Comparison of ENCODE assay signal across 2 cellular contexts in the genomic region with DNA sequence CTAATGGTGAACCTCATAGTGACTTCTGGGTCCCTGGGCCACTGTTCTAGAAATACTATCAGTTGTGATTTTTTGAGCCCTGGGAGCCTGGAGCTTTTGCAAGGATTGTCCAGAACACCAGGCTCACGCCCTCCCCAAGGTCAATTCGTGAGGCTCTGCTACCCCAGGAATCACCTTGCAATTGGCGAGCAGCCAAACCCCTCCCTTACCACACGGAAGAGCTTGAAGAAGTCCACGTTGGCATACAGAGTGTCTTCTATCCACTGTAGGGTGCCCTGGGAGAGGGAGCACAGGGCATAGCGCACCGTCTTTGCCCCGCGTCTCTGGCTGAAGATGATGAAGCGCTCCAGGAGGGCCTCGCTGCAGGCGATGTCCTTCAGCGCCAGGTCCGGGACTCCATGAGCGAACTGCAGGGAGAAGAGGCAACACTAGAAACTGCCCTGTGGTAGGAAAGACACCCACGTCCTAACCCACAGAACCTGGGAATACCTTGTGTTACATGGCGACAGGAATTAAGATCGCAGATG.
TF ChIP-seq lines count a peak whose summit lies in the region.

No MANE protein-coding gene starts in this region.

TF ChIP-seq in GM23338, 12 proteins besides CTCF, POLR2A, EP300 and RAD21:
- TF ChIP-seq, protein P1, sequence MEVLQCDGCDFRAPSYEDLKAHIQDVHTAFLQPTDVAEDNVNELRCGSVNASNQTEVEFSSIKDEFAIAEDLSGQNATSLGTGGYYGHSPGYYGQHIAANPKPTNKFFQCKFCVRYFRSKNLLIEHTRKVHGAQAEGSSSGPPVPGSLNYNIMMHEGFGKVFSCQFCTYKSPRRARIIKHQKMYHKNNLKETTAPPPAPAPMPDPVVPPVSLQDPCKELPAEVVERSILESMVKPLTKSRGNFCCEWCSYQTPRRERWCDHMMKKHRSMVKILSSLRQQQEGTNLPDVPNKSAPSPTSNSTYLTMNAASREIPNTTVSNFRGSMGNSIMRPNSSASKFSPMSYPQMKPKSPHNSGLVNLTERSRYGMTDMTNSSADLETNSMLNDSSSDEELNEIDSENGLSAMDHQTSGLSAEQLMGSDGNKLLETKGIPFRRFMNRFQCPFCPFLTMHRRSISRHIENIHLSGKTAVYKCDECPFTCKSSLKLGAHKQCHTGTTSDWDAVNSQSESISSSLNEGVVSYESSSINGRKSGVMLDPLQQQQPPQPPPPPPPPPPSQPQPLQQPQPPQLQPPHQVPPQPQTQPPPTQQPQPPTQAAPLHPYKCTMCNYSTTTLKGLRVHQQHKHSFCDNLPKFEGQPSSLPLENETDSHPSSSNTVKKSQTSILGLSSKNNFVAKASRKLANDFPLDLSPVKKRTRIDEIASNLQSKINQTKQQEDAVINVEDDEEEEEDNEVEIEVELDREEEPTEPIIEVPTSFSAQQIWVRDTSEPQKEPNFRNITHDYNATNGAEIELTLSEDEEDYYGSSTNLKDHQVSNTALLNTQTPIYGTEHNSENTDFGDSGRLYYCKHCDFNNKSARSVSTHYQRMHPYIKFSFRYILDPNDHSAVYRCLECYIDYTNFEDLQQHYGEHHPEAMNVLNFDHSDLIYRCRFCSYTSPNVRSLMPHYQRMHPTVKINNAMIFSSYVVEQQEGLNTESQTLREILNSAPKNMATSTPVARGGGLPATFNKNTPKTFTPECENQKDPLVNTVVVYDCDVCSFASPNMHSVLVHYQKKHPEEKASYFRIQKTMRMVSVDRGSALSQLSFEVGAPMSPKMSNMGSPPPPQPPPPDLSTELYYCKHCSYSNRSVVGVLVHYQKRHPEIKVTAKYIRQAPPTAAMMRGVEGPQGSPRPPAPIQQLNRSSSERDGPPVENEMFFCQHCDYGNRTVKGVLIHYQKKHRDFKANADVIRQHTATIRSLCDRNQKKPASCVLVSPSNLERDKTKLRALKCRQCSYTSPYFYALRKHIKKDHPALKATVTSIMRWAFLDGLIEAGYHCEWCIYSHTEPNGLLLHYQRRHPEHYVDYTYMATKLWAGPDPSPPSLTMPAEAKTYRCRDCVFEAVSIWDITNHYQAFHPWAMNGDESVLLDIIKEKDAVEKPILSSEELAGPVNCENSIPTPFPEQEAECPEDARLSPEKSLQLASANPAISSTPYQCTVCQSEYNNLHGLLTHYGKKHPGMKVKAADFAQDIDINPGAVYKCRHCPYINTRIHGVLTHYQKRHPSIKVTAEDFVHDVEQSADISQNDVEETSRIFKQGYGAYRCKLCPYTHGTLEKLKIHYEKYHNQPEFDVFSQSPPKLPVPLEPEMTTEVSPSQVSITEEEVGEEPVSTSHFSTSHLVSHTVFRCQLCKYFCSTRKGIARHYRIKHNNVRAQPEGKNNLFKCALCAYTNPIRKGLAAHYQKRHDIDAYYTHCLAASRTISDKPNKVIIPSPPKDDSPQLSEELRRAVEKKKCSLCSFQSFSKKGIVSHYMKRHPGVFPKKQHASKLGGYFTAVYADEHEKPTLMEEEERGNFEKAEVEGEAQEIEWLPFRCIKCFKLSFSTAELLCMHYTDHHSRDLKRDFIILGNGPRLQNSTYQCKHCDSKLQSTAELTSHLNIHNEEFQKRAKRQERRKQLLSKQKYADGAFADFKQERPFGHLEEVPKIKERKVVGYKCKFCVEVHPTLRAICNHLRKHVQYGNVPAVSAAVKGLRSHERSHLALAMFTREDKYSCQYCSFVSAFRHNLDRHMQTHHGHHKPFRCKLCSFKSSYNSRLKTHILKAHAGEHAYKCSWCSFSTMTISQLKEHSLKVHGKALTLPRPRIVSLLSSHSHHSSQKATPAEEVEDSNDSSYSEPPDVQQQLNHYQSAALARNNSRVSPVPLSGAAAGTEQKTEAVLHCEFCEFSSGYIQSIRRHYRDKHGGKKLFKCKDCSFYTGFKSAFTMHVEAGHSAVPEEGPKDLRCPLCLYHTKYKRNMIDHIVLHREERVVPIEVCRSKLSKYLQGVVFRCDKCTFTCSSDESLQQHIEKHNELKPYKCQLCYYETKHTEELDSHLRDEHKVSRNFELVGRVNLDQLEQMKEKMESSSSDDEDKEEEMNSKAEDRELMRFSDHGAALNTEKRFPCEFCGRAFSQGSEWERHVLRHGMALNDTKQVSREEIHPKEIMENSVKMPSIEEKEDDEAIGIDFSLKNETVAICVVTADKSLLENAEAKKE (CRISPR knock-in tag; IDR thresholded peaks at IDR 0.05): no peak
- TF ChIP-seq, protein P2, sequence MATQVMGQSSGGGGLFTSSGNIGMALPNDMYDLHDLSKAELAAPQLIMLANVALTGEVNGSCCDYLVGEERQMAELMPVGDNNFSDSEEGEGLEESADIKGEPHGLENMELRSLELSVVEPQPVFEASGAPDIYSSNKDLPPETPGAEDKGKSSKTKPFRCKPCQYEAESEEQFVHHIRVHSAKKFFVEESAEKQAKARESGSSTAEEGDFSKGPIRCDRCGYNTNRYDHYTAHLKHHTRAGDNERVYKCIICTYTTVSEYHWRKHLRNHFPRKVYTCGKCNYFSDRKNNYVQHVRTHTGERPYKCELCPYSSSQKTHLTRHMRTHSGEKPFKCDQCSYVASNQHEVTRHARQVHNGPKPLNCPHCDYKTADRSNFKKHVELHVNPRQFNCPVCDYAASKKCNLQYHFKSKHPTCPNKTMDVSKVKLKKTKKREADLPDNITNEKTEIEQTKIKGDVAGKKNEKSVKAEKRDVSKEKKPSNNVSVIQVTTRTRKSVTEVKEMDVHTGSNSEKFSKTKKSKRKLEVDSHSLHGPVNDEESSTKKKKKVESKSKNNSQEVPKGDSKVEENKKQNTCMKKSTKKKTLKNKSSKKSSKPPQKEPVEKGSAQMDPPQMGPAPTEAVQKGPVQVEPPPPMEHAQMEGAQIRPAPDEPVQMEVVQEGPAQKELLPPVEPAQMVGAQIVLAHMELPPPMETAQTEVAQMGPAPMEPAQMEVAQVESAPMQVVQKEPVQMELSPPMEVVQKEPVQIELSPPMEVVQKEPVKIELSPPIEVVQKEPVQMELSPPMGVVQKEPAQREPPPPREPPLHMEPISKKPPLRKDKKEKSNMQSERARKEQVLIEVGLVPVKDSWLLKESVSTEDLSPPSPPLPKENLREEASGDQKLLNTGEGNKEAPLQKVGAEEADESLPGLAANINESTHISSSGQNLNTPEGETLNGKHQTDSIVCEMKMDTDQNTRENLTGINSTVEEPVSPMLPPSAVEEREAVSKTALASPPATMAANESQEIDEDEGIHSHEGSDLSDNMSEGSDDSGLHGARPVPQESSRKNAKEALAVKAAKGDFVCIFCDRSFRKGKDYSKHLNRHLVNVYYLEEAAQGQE (IDR thresholded peaks at IDR 0.05; ENCODE audit: unreplicated experiment): no peak
- TF ChIP-seq EZH2phosphoT487 (IDR thresholded peaks at IDR 0.05; ENCODE audit: unreplicated experiment) (no peak), JUNB (IDR thresholded peaks at IDR 0.05; ENCODE audit: unreplicated experiment) (no peak)

TF ChIP-seq in SK-N-SH, 30 proteins besides CTCF, POLR2A, EP300 and RAD21 (continued from another document):
- TF ChIP-seq USF1 (IDR thresholded peaks at IDR 0.05; ENCODE audit: borderline replicate concordance, low read depth): no peak
- no peak for TF ChIP-seq PBX3 (IDR thresholded peaks at IDR 0.05)
- TF ChIP-seq SIN3A (IDR thresholded peaks at IDR 0.05; ENCODE audit: borderline replicate concordance, low read depth, low read length): no peak
- TF ChIP-seq TEAD4 (IDR thresholded peaks at IDR 0.05; ENCODE audit: borderline replicate concordance, insufficient read depth): no peak
- TF ChIP-seq, protein P3, sequence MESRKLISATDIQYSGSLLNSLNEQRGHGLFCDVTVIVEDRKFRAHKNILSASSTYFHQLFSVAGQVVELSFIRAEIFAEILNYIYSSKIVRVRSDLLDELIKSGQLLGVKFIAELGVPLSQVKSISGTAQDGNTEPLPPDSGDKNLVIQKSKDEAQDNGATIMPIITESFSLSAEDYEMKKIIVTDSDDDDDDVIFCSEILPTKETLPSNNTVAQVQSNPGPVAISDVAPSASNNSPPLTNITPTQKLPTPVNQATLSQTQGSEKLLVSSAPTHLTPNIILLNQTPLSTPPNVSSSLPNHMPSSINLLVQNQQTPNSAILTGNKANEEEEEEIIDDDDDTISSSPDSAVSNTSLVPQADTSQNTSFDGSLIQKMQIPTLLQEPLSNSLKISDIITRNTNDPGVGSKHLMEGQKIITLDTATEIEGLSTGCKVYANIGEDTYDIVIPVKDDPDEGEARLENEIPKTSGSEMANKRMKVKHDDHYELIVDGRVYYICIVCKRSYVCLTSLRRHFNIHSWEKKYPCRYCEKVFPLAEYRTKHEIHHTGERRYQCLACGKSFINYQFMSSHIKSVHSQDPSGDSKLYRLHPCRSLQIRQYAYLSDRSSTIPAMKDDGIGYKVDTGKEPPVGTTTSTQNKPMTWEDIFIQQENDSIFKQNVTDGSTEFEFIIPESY (IDR thresholded peaks at IDR 0.05; ENCODE audit: borderline replicate concordance, low read depth): no peak
- TF ChIP-seq USF2 (IDR thresholded peaks at IDR 0.05; ENCODE audit: borderline replicate concordance, low read depth, low read length): no peak
- no peak for TF ChIP-seq MXI1 (IDR thresholded peaks at IDR 0.05; ENCODE audit: low read depth, low read length)
- TF ChIP-seq FOSL2 (IDR thresholded peaks at IDR 0.05; ENCODE audit: borderline replicate concordance, low read depth): no peak
- TF ChIP-seq TAF1 (IDR thresholded peaks at IDR 0.05; ENCODE audit: borderline replicate concordance, low read depth, low read length): no peak
- no peak for TF ChIP-seq RFX5 (IDR thresholded peaks at IDR 0.05; ENCODE audit: low read length)
